In genomic region chr19:6890938-6891337, GRCh38 we compare ENCODE assay signal across 16 cellular contexts. TPM values are rescaled to one million over a fixed set of nuclear protein-coding genes. Genes with fewer than 3 reads are reported as not detected.
DNase-seq lines count a peak whose midpoint lies in the region; ATAC-seq and TF ChIP-seq lines count a peak whose summit lies in the region.
"Had no signal": no experiment of that assay in that cellular context is flagged by ENCODE, and none has a peak within 500 bp of the region (broad histone marks: within the 10 kb centered on the region; RNA-seq: fewer than 3 reads in every experiment).

No MANE protein-coding gene starts in this region.

- H3K36me3 ChIP-seq in neutrophil (peaks cover 15% of the 10 kb centered on the region), Caco-2 (ENCODE audit: control insufficient read depth, insufficient read depth, low read length) (no peaks in the 10 kb centered on the region)
- H3K36me3 ChIP-seq: right atrium auricular region had no signal

- H3K9me3 ChIP-seq in neutrophil (no peaks in the 10 kb centered on the region), Caco-2 (no peaks in the 10 kb centered on the region)

- TF ChIP-seq CTCF in neutrophil (IDR thresholded peaks at IDR 0.05) (no peak), Caco-2 (IDR thresholded peaks at IDR 0.05; ENCODE audit: insufficient read depth in 1 of 2, low read depth in 1 of 2, low read length in 1 of 2, severe bottlenecking in 1 of 2, unreplicated experiment in 1 of 2) (no peak)

- no peaks in the 10 kb centered on the region for H3K36me3 Mint-ChIP-seq in activated T-helper 17 cell treated with anti-CD3 and anti-CD28 coated beads, Interleukin-2, amount 50 U/mL, for 72 hours (ENCODE audit: low read depth)
- peaks cover 5% of the 10 kb centered on the region for H3K36me3 Mint-ChIP-seq in Caco-2 (ENCODE audit: insufficient read depth, unreplicated experiment)

- H3K27me3 ChIP-seq in neutrophil: no peaks in the 10 kb centered on the region
- H3K27me3 ChIP-seq in Caco-2 (replicated peaks; ENCODE audit: control insufficient read depth, insufficient read depth, low read length): no peaks in the 10 kb centered on the region
- H3K27me3 ChIP-seq: right atrium auricular region had no signal

- BruUV-seq in Caco-2 (replicated peaks; lab: Mats Ljungman, UMichigan): no TSS peak

- no peaks in the 10 kb centered on the region for H3K27me3 Mint-ChIP-seq in activated T-helper 17 cell treated with anti-CD3 and anti-CD28 coated beads, Interleukin-2, amount 50 U/mL, for 72 hours
- H3K27me3 Mint-ChIP-seq in stimulated activated naive CD8-positive, alpha-beta T cell treated with anti-CD3 and anti-CD28 coated beads, Interleukin-15, amount 100 ng/mL, for 72 hours: no peaks in the 10 kb centered on the region
- peaks cover 10% of the 10 kb centered on the region for H3K27me3 Mint-ChIP-seq in Caco-2 (ENCODE audit: insufficient read depth, unreplicated experiment)

- peak overlapping the region; percentile 63 for H3K4me3 Mint-ChIP-seq in activated T-helper 17 cell treated with anti-CD3 and anti-CD28 coated beads, Interleukin-2, amount 50 U/mL, for 72 hours
- H3K4me3 Mint-ChIP-seq in stimulated activated naive CD8-positive, alpha-beta T cell treated with anti-CD3 and anti-CD28 coated beads, Interleukin-15, amount 100 ng/mL, for 72 hours: peak overlapping the region in 1 of 2 donors; percentile 66
- no peak overlapping the region for H3K4me3 Mint-ChIP-seq in Caco-2 (ENCODE audit: unreplicated experiment)
- H3K4me3 Mint-ChIP-seq: nephron progenitor cell had no signal

- H3K9me3 Mint-ChIP-seq in activated T-helper 17 cell treated with anti-CD3 and anti-CD28 coated beads, Interleukin-2, amount 50 U/mL, for 72 hours: peaks cover 27% of the 10 kb centered on the region
- H3K9me3 Mint-ChIP-seq in stimulated activated naive CD8-positive, alpha-beta T cell treated with anti-CD3 and anti-CD28 coated beads, Interleukin-15, amount 100 ng/mL, for 72 hours: peaks cover 42 to 45% of the 10 kb centered on the region in 2 donors
- H3K9me3 Mint-ChIP-seq in Caco-2 (ENCODE audit: unreplicated experiment): peaks cover 25% of the 10 kb centered on the region

- POLR2A ChIA-PET in Caco-2 (lab: Charles Lee): no interaction called here

- CTCF ChIA-PET in Caco-2 (lab: Charles Lee): no interaction called here

- H3K4me1 ChIP-seq in neutrophil (ENCODE audit: control insufficient read depth in 1 of 2, insufficient read depth in 1 of 2, low read depth in 1 of 2, low read length in 1 of 2) (peaks cover 80 to 83% of the 10 kb centered on the region in 2 experiments), Caco-2 (no peaks in the 10 kb centered on the region)
- H3K4me1 ChIP-seq: right atrium auricular region had no signal

- DNase-seq in activated T-cell treated with anti-CD3 and anti-CD28 coated beads for 1 hour (ENCODE audit: low read depth): peak; percentile 6
- DNase-seq in activated T-cell treated with anti-CD3 and anti-CD28 coated beads, Interleukin-2, amount 50 U/mL, for 1 hour: no peak
- peak; percentile 13 to 49 for DNase-seq in stimulated activated naive CD8-positive, alpha-beta T cell treated with anti-CD3 and anti-CD28 coated beads, Interleukin-15, amount 100 ng/mL, for 72 hours
- no peak for DNase-seq in Caco-2
- DNase-seq in NCI-H2107 (lab: John Stamatoyannopoulos, UW): no peak
- DNase-seq in RPMI8226: no peak
- DNase-seq: caudate nucleus, erythroblast, NCI-H1417 treated with DMSO at 0.1 percent for 48 hours, NCI-H524, nephron progenitor cell had no signal

- H3K4me3 ChIP-seq in neutrophil (ENCODE audit: low read depth in 1 of 2, low read length in 1 of 2) (peak overlapping the region in 1 of 2 experiments; percentile 43), Caco-2 (ENCODE audit: low read depth, low read length) (no peak overlapping the region)
- H3K4me3 ChIP-seq: right atrium auricular region had no signal

- H3K27ac Mint-ChIP-seq in activated T-helper 17 cell treated with anti-CD3 and anti-CD28 coated beads, Interleukin-2, amount 50 U/mL, for 72 hours: peak overlapping the region; percentile 79
- peak overlapping the region in 1 of 2 donors; percentile 42 for H3K27ac Mint-ChIP-seq in stimulated activated naive CD8-positive, alpha-beta T cell treated with anti-CD3 and anti-CD28 coated beads, Interleukin-15, amount 100 ng/mL, for 72 hours
- no peak overlapping the region for H3K27ac Mint-ChIP-seq in Caco-2 (ENCODE audit: unreplicated experiment)
- H3K27ac Mint-ChIP-seq: nephron progenitor cell had no signal

- H3K27ac ChIP-seq in neutrophil: peak overlapping the region; percentile 92
- H3K27ac ChIP-seq: right atrium auricular region had no signal

- ATAC-seq in activated T-helper 17 cell treated with anti-CD3 and anti-CD28 coated beads, Interleukin-2, amount 50 U/mL, for 72 hours (replicated peaks): peak; percentile 59
- ATAC-seq in stimulated activated naive CD8-positive, alpha-beta T cell treated with anti-CD3 and anti-CD28 coated beads, Interleukin-15, amount 100 ng/mL, for 72 hours: peak; percentile 47
- ATAC-seq: Panc1 had no signal

- intact Hi-C loops in Caco-2 (cut with micrococcal nuclease; ENCODE audit: unreplicated experiment): no loop called here

- H3K4me1 Mint-ChIP-seq in activated T-helper 17 cell treated with anti-CD3 and anti-CD28 coated beads, Interleukin-2, amount 50 U/mL, for 72 hours: peaks cover 53% of the 10 kb centered on the region
- peaks cover 61% of the 10 kb centered on the region for H3K4me1 Mint-ChIP-seq in stimulated activated naive CD8-positive, alpha-beta T cell treated with anti-CD3 and anti-CD28 coated beads, Interleukin-15, amount 100 ng/mL, for 72 hours
- H3K4me1 Mint-ChIP-seq in Caco-2 (ENCODE audit: low read depth, unreplicated experiment): no peaks in the 10 kb centered on the region
- H3K4me1 Mint-ChIP-seq: nephron progenitor cell had no signal

RNA-seq across cellular contexts. Expression of gene ADGRE1, which starts 3.6 kb away (rescaled TPM):
- 10 to 100 TPM in 1 of 2 donors, 1 to 10 TPM in 1; 6.9 to 10.6 TPM for total RNA-seq in activated T-helper 17 cell treated with anti-CD3 and anti-CD28 coated beads, Interleukin-2, amount 50 U/mL, for 72 hours
- total RNA-seq in Caco-2 (2022): not detected in 2 replicates
- total RNA-seq: A673, right atrium auricular region had no signal

Comparison
In these comparisons a context has a peak if more than half of its experiments do, and no peak if none do; other contexts are left out.
1. DNase-seq: peak in activated T-cell treated with anti-CD3 and anti-CD28 coated beads for 1 hour (single experiment) and stimulated activated naive CD8-positive, alpha-beta T cell treated with anti-CD3 and anti-CD28 coated beads, Interleukin-15, amount 100 ng/mL, for 72 hours (2 of 2); none in activated T-cell treated with anti-CD3 and anti-CD28 coated beads, Interleukin-2, amount 50 U/mL, for 1 hour (single experiment), Caco-2 (0 of 2), NCI-H2107 (single experiment) and RPMI8226 (single experiment).